ENCODE assay signal across 8 cellular contexts in the genomic region with DNA sequence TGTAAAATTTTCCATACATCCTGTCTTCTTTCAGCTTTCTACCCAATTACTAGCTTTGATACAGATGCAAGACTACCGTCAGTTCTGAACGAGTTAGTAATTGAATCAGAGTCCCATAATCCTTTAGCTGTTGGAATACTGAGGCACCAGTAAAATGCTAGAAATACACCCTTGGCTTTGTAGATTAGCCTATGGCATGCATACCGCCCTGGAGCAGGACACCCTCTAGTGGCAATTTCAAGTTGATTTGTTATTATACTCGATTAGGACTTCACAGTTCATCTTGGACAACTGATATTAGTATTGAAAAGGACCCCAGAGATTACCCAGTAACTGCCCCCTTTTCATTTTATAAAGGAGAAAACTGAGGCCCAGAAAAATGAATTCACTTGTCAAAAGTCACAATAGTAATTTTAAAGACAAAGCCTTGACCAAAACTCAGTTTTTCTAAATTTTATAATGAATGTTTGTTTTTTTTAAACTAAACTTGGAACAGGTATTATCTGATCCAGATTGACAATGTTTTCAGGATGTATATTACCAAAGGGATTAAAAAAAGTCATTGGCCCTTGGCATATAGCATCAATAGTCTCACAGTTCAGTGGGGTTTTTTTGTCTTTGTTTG. TPM values are rescaled to one million over a fixed set of nuclear protein-coding genes. Genes with fewer than 3 reads are reported as not detected.
DNase-seq lines count a peak whose midpoint lies in the region; ATAC-seq, FAIRE-seq and TF ChIP-seq lines count a peak whose summit lies in the region.

No MANE protein-coding gene starts in this region.

- H3K36me3 ChIP-seq in NT2/D1 (ENCODE audit: insufficient read depth, insufficient read length, low read length): peaks cover 2% of the 10 kb centered on the region

- H3K4me1 ChIP-seq in A549 (peaks cover 14% of the 10 kb centered on the region; the same call in 2 of the 3 replicates), NT2/D1 (ENCODE audit: insufficient read depth, insufficient read length) (no peaks in the 10 kb centered on the region)

- 15% methylated on average over 4 of the region's 4 CpGs for WGBS in A549 (ENCODE audit: missing lambda C conversion rate)

- peaks cover 4% of the 10 kb centered on the region for H3K36me3 Mint-ChIP-seq in activated naive CD4-positive, alpha-beta T cell treated with anti-CD3 and anti-CD28 coated beads, Interleukin-2, amount 10 ng/mL, durations not matched to agents 7 days and 5 days
- H3K36me3 Mint-ChIP-seq in glutamatergic neuron (ENCODE audit: unreplicated experiment): no peaks in the 10 kb centered on the region

- DNase-seq in A549 (ENCODE audit: low read depth in 1 of 2, low spot score in 1 of 2) (peak; percentile 44 to 76), NT2/D1 (ENCODE audit: low read depth, low spot score) (peak; percentile 25), glutamatergic neuron (peak; percentile 36), pulmonary artery endothelial cell (ENCODE audit: low read depth, low spot score) (peak; percentile 40)
- peak; percentile 59 for DNase-seq in activated naive CD4-positive, alpha-beta T cell treated with anti-CD3 and anti-CD28 coated beads, Interleukin-2, amount 10 ng/mL, durations not matched to agents 7 days and 5 days

- CTCF ChIA-PET in A549 (lab: Yijun Ruan, JAX): interaction anchor here (0.6 to 4.3 kb wide), 22 partner anchors 8 to 380 kb away, joined by 3 to 45 read pairs (median 3); a partner anchor contains a TSS
- CTCF ChIA-PET in activated naive CD4-positive, alpha-beta T cell treated with anti-CD3 and anti-CD28 coated beads, Interleukin-2, amount 10 ng/mL, durations not matched to agents 7 days and 5 days (lab: Charles Lee): interaction anchor here (1.3 to 3.0 kb wide), 3 partner anchors 16 to 370 kb away, joined by 5 to 32 read pairs (median 8); no protein-coding TSS in a partner anchor

- no peak for TF ChIP-seq POLR2A in A549 (IDR thresholded peaks at IDR 0.05; ENCODE audit: low read length)

- H3K9ac ChIP-seq in NT2/D1 (ENCODE audit: insufficient read length, low read depth): no peak overlapping the region

- POLR2A ChIA-PET in A549 (lab: Yijun Ruan, JAX): interaction anchor here (0.6 kb wide), 1 partner anchor 196 kb away, joined by 3 read pairs; no protein-coding TSS in a partner anchor

- H3K27me3 ChIP-seq in NT2/D1 (ENCODE audit: insufficient read depth, insufficient read length): no peaks in the 10 kb centered on the region

- H3K27ac Mint-ChIP-seq in activated naive CD4-positive, alpha-beta T cell treated with anti-CD3 and anti-CD28 coated beads, Interleukin-2, amount 10 ng/mL, durations not matched to agents 7 days and 5 days: no peak overlapping the region
- H3K27ac Mint-ChIP-seq in glutamatergic neuron (ENCODE audit: unreplicated experiment): no peak overlapping the region

- H3K27ac ChIP-seq in A549: no peak overlapping the region

- H3K27me3 Mint-ChIP-seq in activated naive CD4-positive, alpha-beta T cell treated with anti-CD3 and anti-CD28 coated beads, Interleukin-2, amount 10 ng/mL, durations not matched to agents 7 days and 5 days: no peaks in the 10 kb centered on the region
- no peaks in the 10 kb centered on the region for H3K27me3 Mint-ChIP-seq in glutamatergic neuron (ENCODE audit: unreplicated experiment)

- H3K4me2 ChIP-seq in A549: no peak overlapping the region

- TF ChIP-seq RAD21 in A549 (conservative IDR thresholded peaks at IDR 0.05 in 1 of 2, IDR thresholded peaks at IDR 0.05 in 1 of 2): peak; percentile 80 to 82

- H3K4me3 Mint-ChIP-seq in activated naive CD4-positive, alpha-beta T cell treated with anti-CD3 and anti-CD28 coated beads, Interleukin-2, amount 10 ng/mL, durations not matched to agents 7 days and 5 days: no peak overlapping the region
- H3K4me3 Mint-ChIP-seq in glutamatergic neuron (ENCODE audit: unreplicated experiment): no peak overlapping the region

- no peaks in the 10 kb centered on the region for H3K9me3 Mint-ChIP-seq in activated naive CD4-positive, alpha-beta T cell treated with anti-CD3 and anti-CD28 coated beads, Interleukin-2, amount 10 ng/mL, durations not matched to agents 7 days and 5 days
- H3K9me3 Mint-ChIP-seq in glutamatergic neuron (ENCODE audit: unreplicated experiment): no peaks in the 10 kb centered on the region

- TF ChIP-seq CTCF in A549 (IDR thresholded peaks at IDR 0.05) (peak; percentile 89), GM12873 (IDR thresholded peaks at IDR 0.05; ENCODE audit: insufficient read depth, low read depth, low read length, missing control alignments) (peak; percentile 72), glutamatergic neuron (IDR thresholded peaks at IDR 0.05; ENCODE audit: partially characterized antibody, unreplicated experiment) (peak; percentile 41)

- H3K4me3 ChIP-seq in A549 (no peak overlapping the region), NT2/D1 (ENCODE audit: insufficient read length, low read depth) (no peak overlapping the region)

- no peak for FAIRE-seq in A549 (lab: Jason Lieb, UNC)

- H3K9me3 ChIP-seq in A549: no peaks in the 10 kb centered on the region
- no peaks in the 10 kb centered on the region for H3K9me3 ChIP-seq in NT2/D1 (ENCODE audit: insufficient read depth, low read length)

- TF ChIP-seq EP300 in A549 (IDR thresholded peaks at IDR 0.05): no peak

- ATAC-seq in A549 (peak; percentile 82 to 95), HG03521 (IDR thresholded peaks at IDR 0.05; ENCODE audit: unreplicated experiment) (peak; percentile 53), HG03571 (IDR thresholded peaks at IDR 0.05; ENCODE audit: unreplicated experiment) (no peak)

- H3K4me1 Mint-ChIP-seq in activated naive CD4-positive, alpha-beta T cell treated with anti-CD3 and anti-CD28 coated beads, Interleukin-2, amount 10 ng/mL, durations not matched to agents 7 days and 5 days: no peaks in the 10 kb centered on the region
- peaks cover 2% of the 10 kb centered on the region for H3K4me1 Mint-ChIP-seq in glutamatergic neuron (ENCODE audit: low read depth, unreplicated experiment)

TF ChIP-seq in A549, 52 proteins besides CTCF, POLR2A, EP300 and RAD21:
- TF ChIP-seq NPAS2 (CRISPR knock-in tag; IDR thresholded peaks at IDR 0.05; ENCODE audit: borderline replicate concordance) (no peak), CBX2 (IDR thresholded peaks at IDR 0.05; ENCODE audit: borderline replicate concordance, low read depth) (no peak), SMC3 (IDR thresholded peaks at IDR 0.05) (peak; percentile 81), NR3C1 (IDR thresholded peaks at IDR 0.05) (no peak), CEBPB (IDR thresholded peaks at IDR 0.05) (no peak)

RNA-seq across cellular contexts. Expression of a gene that starts 46.1 kb away (rescaled TPM):
- polyA plus RNA-seq in A549 (2011; rRNA removed) (4.5 and 7.0 TPM in 2 replicates), A549 (2017; fragmentation: RNase III; extraction: RNeasy Plus Mini Kit Qiagen cat#74134 plus additional on column Dnase treatment) (4.6 to 5.1 TPM (median 4.6 TPM) in 3 replicates)
- 3.9 and 5.8 TPM in 2 replicates for polyA plus RNA-seq in A549 (2012; cell fraction: cytosol; rRNA removed)
- polyA plus RNA-seq in A549 (2012; cell fraction: nucleus; rRNA removed): 5.5 and 5.6 TPM in 2 replicates
- 16.8 and 17.5 TPM in 2 replicates for polyA minus RNA-seq in A549 (2011; rRNA and poly(A)+ RNA removed)
- total RNA-seq in glutamatergic neuron (ENCODE audit: unreplicated experiment) (3.5 TPM), pulmonary artery endothelial cell (14.4 and 26.4 TPM in 2 replicates)
